In the genomic region with DNA sequence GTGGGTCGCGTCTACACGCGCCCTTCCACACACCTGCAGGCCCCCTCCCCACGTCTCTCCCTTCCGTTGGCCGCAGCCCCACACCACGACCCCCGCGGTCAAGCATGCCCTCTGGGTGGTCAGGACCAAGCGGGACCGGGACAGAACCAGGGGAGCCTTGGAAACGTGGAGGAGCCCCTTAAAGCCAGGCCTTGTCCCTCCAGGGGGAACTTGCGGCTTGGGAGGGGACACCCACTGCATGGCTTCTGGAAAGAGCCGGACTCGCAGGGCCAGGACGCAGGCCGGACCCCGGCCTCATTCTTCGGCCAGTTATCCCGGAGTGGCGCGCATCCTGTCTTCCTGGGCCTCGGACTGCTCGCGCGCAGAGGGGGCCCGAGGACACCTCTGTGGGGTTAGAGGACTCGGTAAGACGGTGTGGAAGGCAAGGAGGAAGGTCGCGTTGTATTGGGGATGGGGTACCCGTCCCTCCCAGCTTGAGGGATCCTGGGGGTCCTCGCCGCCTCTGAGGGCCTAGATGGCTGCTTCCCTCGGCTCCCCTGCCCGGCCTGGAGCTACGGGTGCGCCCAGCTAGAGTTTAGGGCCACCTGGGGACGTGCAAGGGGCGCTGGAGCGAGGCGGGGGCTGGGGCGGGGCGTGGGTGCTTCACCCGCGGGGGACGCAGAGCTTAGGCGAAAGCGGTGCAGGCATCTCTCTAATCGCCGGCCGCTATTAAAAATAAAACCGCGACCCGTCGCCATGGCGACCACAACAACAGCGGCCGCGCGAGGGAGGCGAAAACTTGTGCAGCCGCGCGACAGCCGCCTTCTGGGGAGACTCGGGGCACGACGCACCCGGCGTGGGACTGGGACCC, we compare ENCODE assay signal across 9 cellular contexts. TPM values are rescaled to one million over a fixed set of nuclear protein-coding genes. Genes with fewer than 3 reads are reported as not detected.
DNase-seq lines count a peak whose midpoint lies in the region; ATAC-seq and TF ChIP-seq lines count a peak whose summit lies in the region.
"Had no signal": no experiment of that assay in that cellular context is flagged by ENCODE, and none has a peak within 500 bp of the region (broad histone marks: within the 10 kb centered on the region; RNA-seq: fewer than 3 reads in every experiment).

No MANE protein-coding gene starts in this region.

- no TSS peak for BruUV-seq in PC-3 (replicated peaks; lab: Mats Ljungman, UMichigan)

- POLR2A ChIA-PET in PC-3 (lab: Charles Lee; ENCODE audit: unreplicated experiment): no interaction called here
- POLR2A ChIA-PET in naive thymus-derived CD8-positive, alpha-beta T cell (lab: Charles Lee): no interaction called here

- H3K4me3 ChIP-seq in PC-3 (ENCODE audit: low read length) (peak overlapping the region; percentile 69), endodermal cell (ENCODE audit: low read length) (no peak overlapping the region)

- no peaks in the 10 kb centered on the region for H3K9me2 ChIP-seq in PC-3 (replicated peaks; ENCODE audit: low read length)

- H3K9me3 ChIP-seq in PC-3 (ENCODE audit: low read length): no peaks in the 10 kb centered on the region
- H3K9me3 ChIP-seq in endodermal cell (ENCODE audit: control insufficient read depth, low read length): no peaks in the 10 kb centered on the region

- H3K27me3 ChIP-seq in PC-3 (ENCODE audit: low read length) (peaks cover 18% of the 10 kb centered on the region), endodermal cell (ENCODE audit: control insufficient read depth, insufficient read depth, low read length, poor library complexity, severe bottlenecking) (peaks cover 85% of the 10 kb centered on the region)

- 2% methylated on average over 55 to 72 of the region's 72 CpGs for WGBS in endodermal cell (ENCODE audit: insufficient coverage in 1 of 2, insufficient read length in 1 of 2), 2 experiments

- intact Hi-C loops in PC-3 (cut with micrococcal nuclease): loop anchor here (5.0 to 10.0 kb wide), 2 partner anchors 101 to 353 kb away; a partner anchor contains a TSS

- ATAC-seq in PC-3: no peak
- ATAC-seq in naive thymus-derived CD8-positive, alpha-beta T cell: no peak
- ATAC-seq in HG02678 (IDR thresholded peaks at IDR 0.05; ENCODE audit: unreplicated experiment): no peak

- H3K9ac ChIP-seq in PC-3 (ENCODE audit: low read length) (no peak overlapping the region), endodermal cell (ENCODE audit: extremely low read depth, low read length, poor library complexity, severe bottlenecking) (no peak overlapping the region)

- H3F3A ChIP-seq in PC-3 (ENCODE audit: low read length, unreplicated experiment): no peaks in the 10 kb centered on the region

- H3K4me1 ChIP-seq in PC-3 (ENCODE audit: insufficient read depth, low read length): peaks cover 20% of the 10 kb centered on the region; the same call in 1 of the 2 replicates
- H3K4me1 ChIP-seq in endodermal cell (ENCODE audit: control insufficient read depth, insufficient read depth, low read length): peaks cover 6% of the 10 kb centered on the region

- H3K36me3 ChIP-seq in PC-3 (ENCODE audit: low read depth, low read length) (no peaks in the 10 kb centered on the region), endodermal cell (ENCODE audit: control insufficient read depth, insufficient read depth, low read length) (no peaks in the 10 kb centered on the region)

- no peak overlapping the region for H3K27ac ChIP-seq in PC-3 (ENCODE audit: low read length)
- no peak overlapping the region for H3K27ac ChIP-seq in endodermal cell (ENCODE audit: low read depth, low read length)
- H3K27ac ChIP-seq: C4-2B had no signal

- DNase-seq in NCI-H146 (lab: John Stamatoyannopoulos, UW): peak; percentile 10
- no peak for DNase-seq in NCI-H146 treated with DMSO at 0.1 percent for 48 hours (lab: John Stamatoyannopoulos, UW; ENCODE audit: unreplicated experiment)
- DNase-seq in PC-3: peak; percentile 50
- DNase-seq in endodermal cell: peak; percentile 80
- no peak for DNase-seq in naive thymus-derived CD8-positive, alpha-beta T cell
- no peak for DNase-seq in islet precursor cell
- DNase-seq in SKM-1 (lab: John Stamatoyannopoulos, UW; ENCODE audit: unreplicated experiment): no peak

- peaks cover 4% of the 10 kb centered on the region for H3K4me1 Mint-ChIP-seq in endodermal cell
- H3K4me1 Mint-ChIP-seq in naive thymus-derived CD8-positive, alpha-beta T cell: peaks cover 7 to 22% (median 14%) of the 10 kb centered on the region in 4 donors

- H3K4me2 ChIP-seq in PC-3 (ENCODE audit: low read length): peak overlapping the region; percentile 85

- CTCF ChIA-PET in PC-3 (lab: Charles Lee): interaction anchor here (0.6 kb wide), 1 partner anchor 105 kb away, joined by 3 read pairs; no protein-coding TSS in a partner anchor

- no peaks in the 10 kb centered on the region for H3K36me3 Mint-ChIP-seq in endodermal cell (ENCODE audit: low read depth)
- H3K36me3 Mint-ChIP-seq in naive thymus-derived CD8-positive, alpha-beta T cell: peaks cover 0 to 3% (median 0%) of the 10 kb centered on the region in 3 donors

- H3K27ac Mint-ChIP-seq in endodermal cell: no peak overlapping the region
- no peak overlapping the region for H3K27ac Mint-ChIP-seq in naive thymus-derived CD8-positive, alpha-beta T cell

- peaks cover 16% of the 10 kb centered on the region for H3K79me2 ChIP-seq in PC-3 (ENCODE audit: low read length)

- H3K27me3 Mint-ChIP-seq in endodermal cell (ENCODE audit: insufficient read depth): peaks cover 58% of the 10 kb centered on the region
- peaks cover 6 to 33% (median 16%) of the 10 kb centered on the region in 5 donors for H3K27me3 Mint-ChIP-seq in naive thymus-derived CD8-positive, alpha-beta T cell

- no peak for TF ChIP-seq CTCF in PC-3 (conservative IDR thresholded peaks at IDR 0.05; ENCODE audit: low read depth, low read length)
- TF ChIP-seq CTCF in endodermal cell (conservative IDR thresholded peaks at IDR 0.05): no peak

- H4K20me1 ChIP-seq in PC-3 (ENCODE audit: low read length): no peaks in the 10 kb centered on the region

- H3K4me3 Mint-ChIP-seq in endodermal cell: peak overlapping the region; percentile 38
- peak overlapping the region; percentile 14 to 73 (median 60) for H3K4me3 Mint-ChIP-seq in naive thymus-derived CD8-positive, alpha-beta T cell

- H2AFZ ChIP-seq in PC-3 (ENCODE audit: low read length): peak overlapping the region; percentile 53

- no peaks in the 10 kb centered on the region for H3K9me3 Mint-ChIP-seq in endodermal cell
- peaks cover 0 to 2% (median 0%) of the 10 kb centered on the region in 9 donors for H3K9me3 Mint-ChIP-seq in naive thymus-derived CD8-positive, alpha-beta T cell

RNA-seq across cellular contexts. Expression of a gene that starts 1.8 kb away (rescaled TPM):
- total RNA-seq in PC-3 (2014; rRNA removed) (16.1 and 18.4 TPM in 2 replicates), endodermal cell (10 to 100 TPM; 11.9 to 24.1 TPM)
- polyA plus RNA-seq in endodermal cell (2013, experiment 1 of 2): 7.7 TPM
- 5.3 TPM for polyA plus RNA-seq in endodermal cell (2013, experiment 2 of 2)
- total RNA-seq in naive thymus-derived CD8-positive, alpha-beta T cell: under 1 TPM; 0.21 to 0.30 TPM
- polyA plus RNA-seq in naive thymus-derived CD8-positive, alpha-beta T cell: not detected

Comparison
In these comparisons a context has a peak if more than half of its experiments do, and no peak if none do; other contexts are left out.
1. DNase-seq: peak in NCI-H146 (single experiment), PC-3 (single experiment) and endodermal cell (single experiment); none in NCI-H146 treated with DMSO at 0.1 percent for 48 hours (single experiment), naive thymus-derived CD8-positive, alpha-beta T cell (0 of 10), islet precursor cell (single experiment) and SKM-1 (single experiment).
2. RNA of a gene that starts 1.8 kb away (total RNA-seq): 11.9 to 24.1 TPM in endodermal cell and 16.1 to 18.4 TPM in PC-3; 0.21 to 0.30 TPM in naive thymus-derived CD8-positive, alpha-beta T cell; every median in the first group is over 4 times any median in the second.